In the genomic region with DNA sequence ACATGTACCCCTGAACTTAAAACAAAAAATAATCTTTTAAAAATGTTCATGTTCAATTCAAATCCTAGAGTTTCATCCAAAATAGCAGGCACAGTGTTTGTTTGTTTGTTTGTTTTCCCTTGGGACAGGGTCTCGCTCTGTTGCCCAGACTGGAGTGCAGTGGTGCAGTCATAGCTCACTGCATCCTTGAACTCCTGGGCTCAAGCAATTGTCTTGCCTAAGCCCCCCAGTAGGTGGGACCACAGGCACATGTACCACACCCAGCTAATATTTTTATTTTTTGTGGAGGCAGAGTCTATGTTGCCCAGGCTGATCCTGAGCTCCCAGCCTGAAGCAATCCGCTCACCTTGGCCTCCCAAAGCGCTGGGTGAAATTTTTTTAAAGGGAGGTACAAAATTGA, we compare ENCODE assay signal across 19 cellular contexts. TPM values are rescaled to one million over a fixed set of nuclear protein-coding genes. Genes with fewer than 3 reads are reported as not detected.
DNase-seq lines count a peak whose midpoint lies in the region; ATAC-seq and TF ChIP-seq lines count a peak whose summit lies in the region.
"Had no signal": no experiment of that assay in that cellular context is flagged by ENCODE, and none has a peak within 500 bp of the region (broad histone marks: within the 10 kb centered on the region; RNA-seq: fewer than 3 reads in every experiment).

No MANE protein-coding gene starts in this region.

- POLR2A ChIA-PET in OCI-LY7 (lab: Charles Lee) = interaction anchor here (0.6 to 2.3 kb wide), 6 partner anchors 11 to 132 kb away, joined by 3 to 10 read pairs (median 4); no protein-coding TSS in a partner anchor

- TF ChIP-seq CTCF in DND-41 (IDR thresholded peaks at IDR 0.05; ENCODE audit: borderline replicate concordance, extremely low read depth, low read length, poor library complexity, severe bottlenecking) = peak; percentile 11
- peak; percentile 16 for TF ChIP-seq CTCF in GM12873 (IDR thresholded peaks at IDR 0.05; ENCODE audit: insufficient read depth, low read depth, low read length, missing control alignments)
- peak; percentile 66 for TF ChIP-seq CTCF in OCI-LY7 (conservative IDR thresholded peaks at IDR 0.05; ENCODE audit: low read length)
- peak; percentile 17 for TF ChIP-seq CTCF in glutamatergic neuron (IDR thresholded peaks at IDR 0.05; ENCODE audit: partially characterized antibody, unreplicated experiment)
- no peak for TF ChIP-seq CTCF in chondrocyte (IDR thresholded peaks at IDR 0.05)

- peaks cover 3% of the 10 kb centered on the region for H3K9me3 Mint-ChIP-seq in glutamatergic neuron (ENCODE audit: unreplicated experiment)
- H3K9me3 Mint-ChIP-seq in chondrocyte (ENCODE audit: low read depth) = no peaks in the 10 kb centered on the region

- no TSS peak for BruUV-seq in OCI-LY7 (replicated peaks; lab: Mats Ljungman, UMichigan)

- DNase-seq in DND-41 (no peak), OCI-LY7 (ENCODE audit: low spot score) (peak; percentile 48), glutamatergic neuron (no peak), GDM1 (lab: John Stamatoyannopoulos, UW) (no peak), ecto neural progenitor cell (ENCODE audit: low spot score) (no peak), chondrocyte (ENCODE audit: low spot score) (no peak)
- DNase-seq: ACHN; AML-193; Caco-2; CD4-positive, CD25-positive, alpha-beta regulatory T cell; DMS53; KBM-7; NCI-H187; NCI-H2107; NCI-H226; SW 1271; T-helper 2 cell had no signal

- no peak overlapping the region for H3K4me3 ChIP-seq in DND-41 (ENCODE audit: low read depth in 1 of 2, low read length in 2 of 2)
- H3K4me3 ChIP-seq in OCI-LY7 (ENCODE audit: low read depth, low read length, poor library complexity, severe bottlenecking) = no peak overlapping the region
- H3K4me3 ChIP-seq: SJSA1 had no signal

- H3K79me2 ChIP-seq in DND-41 (ENCODE audit: insufficient read depth, low read length) (no peaks in the 10 kb centered on the region), OCI-LY7 (ENCODE audit: insufficient read depth, low read depth, low read length) (peaks cover under 1% of the 10 kb centered on the region; the same call in 1 of the 2 replicates)

- H3K36me3 Mint-ChIP-seq in glutamatergic neuron (ENCODE audit: unreplicated experiment) = no peaks in the 10 kb centered on the region
- no peaks in the 10 kb centered on the region for H3K36me3 Mint-ChIP-seq in chondrocyte (ENCODE audit: low read depth)
- H3K36me3 Mint-ChIP-seq: CD4-positive, CD25-positive, alpha-beta regulatory T cell had no signal

- H3K9me2 ChIP-seq in OCI-LY7 (ENCODE audit: insufficient read depth, low read length) = no peaks in the 10 kb centered on the region

- H3K4me1 ChIP-seq in DND-41 (ENCODE audit: insufficient read depth, low read length) (peaks cover 8% of the 10 kb centered on the region), OCI-LY7 (ENCODE audit: insufficient read depth, low read length, poor library complexity, severe bottlenecking) (peaks cover 29% of the 10 kb centered on the region)

- H2AFZ ChIP-seq in DND-41 (ENCODE audit: low read depth, low read length) = no peak overlapping the region
- no peak overlapping the region for H2AFZ ChIP-seq in OCI-LY7 (ENCODE audit: low read length)

- no peak overlapping the region for H3K9ac ChIP-seq in DND-41 (ENCODE audit: low read depth, low read length)

- CTCF ChIA-PET in OCI-LY7 (lab: Charles Lee; ENCODE audit: unreplicated experiment) = interaction anchor here (0.9 to 1.6 kb wide), 3 partner anchors 10 to 249 kb away, joined by 3 to 7 read pairs (median 3); no protein-coding TSS in a partner anchor

- H3K27ac Mint-ChIP-seq in glutamatergic neuron (ENCODE audit: unreplicated experiment) (no peak overlapping the region), chondrocyte (ENCODE audit: unreplicated experiment) (no peak overlapping the region)
- H3K27ac Mint-ChIP-seq: CD4-positive, CD25-positive, alpha-beta regulatory T cell had no signal

- no peak overlapping the region for H3K27ac ChIP-seq in DND-41 (ENCODE audit: low read length)
- H3K27ac ChIP-seq in OCI-LY7 (ENCODE audit: low read depth, low read length, poor library complexity, severe bottlenecking) = no peak overlapping the region
- H3K27ac ChIP-seq: SJSA1 had no signal

- no peaks in the 10 kb centered on the region for H3K9me3 ChIP-seq in DND-41 (ENCODE audit: insufficient read depth, low read length, severe bottlenecking)
- H3K9me3 ChIP-seq in OCI-LY7 (ENCODE audit: low read length) = no peaks in the 10 kb centered on the region
- H3K9me3 ChIP-seq: Caco-2, SJSA1 had no signal

- H4K20me1 ChIP-seq in DND-41 (ENCODE audit: insufficient read depth, low read length) = no peaks in the 10 kb centered on the region
- no peaks in the 10 kb centered on the region for H4K20me1 ChIP-seq in OCI-LY7 (ENCODE audit: insufficient read depth, low read length)

- H3K4me2 ChIP-seq in DND-41 (ENCODE audit: insufficient read depth, low read length) = no peak overlapping the region
- no peak overlapping the region for H3K4me2 ChIP-seq in OCI-LY7 (ENCODE audit: low read length)

- no peaks in the 10 kb centered on the region for H3K27me3 ChIP-seq in DND-41 (ENCODE audit: insufficient read depth, low read length, poor library complexity)
- H3K27me3 ChIP-seq: SJSA1 had no signal

- intact Hi-C loops in OCI-LY7 (cut with micrococcal nuclease; ENCODE audit: unreplicated experiment) = loop anchor here (5.0 kb wide), 2 partner anchors 267 to 422 kb away; partner anchors contain the start of gene SLC25A51

- H3K36me3 ChIP-seq in DND-41 (ENCODE audit: insufficient read depth, low read length) (no peaks in the 10 kb centered on the region), OCI-LY7 (ENCODE audit: insufficient read depth, low read length) (no peaks in the 10 kb centered on the region)
- H3K36me3 ChIP-seq: SJSA1 had no signal

- ATAC-seq in DND-41 (ENCODE audit: insufficient read depth, low read depth) = no peak

- H3K4me3 Mint-ChIP-seq in glutamatergic neuron (ENCODE audit: unreplicated experiment) (no peak overlapping the region), chondrocyte (ENCODE audit: unreplicated experiment) (no peak overlapping the region)

- peaks cover 2% of the 10 kb centered on the region for H3K27me3 Mint-ChIP-seq in glutamatergic neuron (ENCODE audit: unreplicated experiment)
- peaks cover 7% of the 10 kb centered on the region for H3K27me3 Mint-ChIP-seq in chondrocyte (ENCODE audit: low read depth)

- H3K4me1 Mint-ChIP-seq in glutamatergic neuron (ENCODE audit: low read depth, unreplicated experiment) (peaks cover 2% of the 10 kb centered on the region), chondrocyte (ENCODE audit: low read depth) (peaks cover 8% of the 10 kb centered on the region)

RNA-seq across cellular contexts. Expression of gene POLR1E, which starts 5.0 kb away (rescaled TPM):
- 41.0 and 44.3 TPM in 2 replicates for total RNA-seq in OCI-LY7 (2014; rRNA removed; shearing (Covaris generic))
- total RNA-seq in OCI-LY7 (2022) (40.5 and 47.6 TPM in 2 replicates), glutamatergic neuron (ENCODE audit: unreplicated experiment) (58.2 TPM), chondrocyte (12.7 to 13.9 TPM (median 13.7 TPM) in 3 replicates)

RNA-seq across cellular contexts. Expression of gene ZBTB5, which starts 15.5 kb away (rescaled TPM):
- total RNA-seq in OCI-LY7 (2014; rRNA removed; shearing (Covaris generic)) = 27.9 and 31.9 TPM in 2 replicates
- total RNA-seq in OCI-LY7 (2022) = 20.2 and 23.9 TPM in 2 replicates
- total RNA-seq in glutamatergic neuron (ENCODE audit: unreplicated experiment) = 14.3 TPM
- 14.1 to 15.3 TPM (median 14.5 TPM) in 3 replicates for total RNA-seq in chondrocyte

RNA-seq across cellular contexts. Expression of gene GRHPR, which starts 58.3 kb away (rescaled TPM):
- 135 and 148 TPM in 2 replicates for total RNA-seq in OCI-LY7 (2014; rRNA removed; shearing (Covaris generic))
- 105 and 106 TPM in 2 replicates for total RNA-seq in OCI-LY7 (2022)
- 78.1 TPM for total RNA-seq in glutamatergic neuron (ENCODE audit: unreplicated experiment)
- 84.3 to 101 TPM (median 86.3 TPM) in 3 replicates for total RNA-seq in chondrocyte
